1 cellular context compared by ENCODE assay signal in the genomic region with DNA sequence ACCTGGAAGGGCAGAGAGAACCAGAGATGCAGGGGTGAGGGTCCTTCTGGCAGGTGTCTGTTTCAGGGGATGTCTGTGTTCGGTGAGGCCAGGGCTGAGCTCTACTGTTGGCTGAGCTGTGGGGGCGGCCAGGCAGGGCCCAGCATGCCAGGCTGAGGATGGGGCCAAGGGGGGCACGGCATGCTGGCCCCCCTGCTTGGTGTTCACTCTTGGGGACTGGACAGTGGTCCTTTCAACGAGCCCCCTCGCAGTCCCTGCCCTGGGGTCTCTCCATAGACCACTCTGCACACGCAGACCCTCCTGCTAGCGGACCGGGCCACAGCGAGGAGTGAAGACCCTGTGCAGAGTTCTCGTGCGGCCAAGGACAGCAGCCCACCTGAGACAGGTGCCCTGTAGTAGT.
TF ChIP-seq lines count a peak whose summit lies in the region.

No MANE protein-coding gene starts in this region.

TF ChIP-seq in WTC11, 78 proteins besides CTCF, POLR2A, EP300 and RAD21 (continued from another document):
- TF ChIP-seq, protein P1, sequence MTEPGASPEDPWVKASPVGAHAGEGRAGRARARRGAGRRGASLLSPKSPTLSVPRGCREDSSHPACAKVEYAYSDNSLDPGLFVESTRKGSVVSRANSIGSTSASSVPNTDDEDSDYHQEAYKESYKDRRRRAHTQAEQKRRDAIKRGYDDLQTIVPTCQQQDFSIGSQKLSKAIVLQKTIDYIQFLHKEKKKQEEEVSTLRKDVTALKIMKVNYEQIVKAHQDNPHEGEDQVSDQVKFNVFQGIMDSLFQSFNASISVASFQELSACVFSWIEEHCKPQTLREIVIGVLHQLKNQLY (CRISPR knock-in tag; IDR thresholded peaks at IDR 0.05): no peak
- TF ChIP-seq, protein P2, sequence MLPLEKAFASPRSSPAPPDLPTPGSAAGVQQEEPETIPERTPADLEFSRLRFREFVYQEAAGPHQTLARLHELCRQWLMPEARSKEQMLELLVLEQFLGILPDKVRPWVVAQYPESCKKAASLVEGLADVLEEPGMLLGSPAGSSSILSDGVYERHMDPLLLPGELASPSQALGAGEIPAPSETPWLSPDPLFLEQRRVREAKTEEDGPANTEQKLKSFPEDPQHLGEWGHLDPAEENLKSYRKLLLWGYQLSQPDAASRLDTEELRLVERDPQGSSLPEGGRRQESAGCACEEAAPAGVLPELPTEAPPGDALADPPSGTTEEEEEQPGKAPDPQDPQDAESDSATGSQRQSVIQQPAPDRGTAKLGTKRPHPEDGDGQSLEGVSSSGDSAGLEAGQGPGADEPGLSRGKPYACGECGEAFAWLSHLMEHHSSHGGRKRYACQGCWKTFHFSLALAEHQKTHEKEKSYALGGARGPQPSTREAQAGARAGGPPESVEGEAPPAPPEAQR (CRISPR knock-in tag; IDR thresholded peaks at IDR 0.05): no peak
- TF ChIP-seq, protein P3, sequence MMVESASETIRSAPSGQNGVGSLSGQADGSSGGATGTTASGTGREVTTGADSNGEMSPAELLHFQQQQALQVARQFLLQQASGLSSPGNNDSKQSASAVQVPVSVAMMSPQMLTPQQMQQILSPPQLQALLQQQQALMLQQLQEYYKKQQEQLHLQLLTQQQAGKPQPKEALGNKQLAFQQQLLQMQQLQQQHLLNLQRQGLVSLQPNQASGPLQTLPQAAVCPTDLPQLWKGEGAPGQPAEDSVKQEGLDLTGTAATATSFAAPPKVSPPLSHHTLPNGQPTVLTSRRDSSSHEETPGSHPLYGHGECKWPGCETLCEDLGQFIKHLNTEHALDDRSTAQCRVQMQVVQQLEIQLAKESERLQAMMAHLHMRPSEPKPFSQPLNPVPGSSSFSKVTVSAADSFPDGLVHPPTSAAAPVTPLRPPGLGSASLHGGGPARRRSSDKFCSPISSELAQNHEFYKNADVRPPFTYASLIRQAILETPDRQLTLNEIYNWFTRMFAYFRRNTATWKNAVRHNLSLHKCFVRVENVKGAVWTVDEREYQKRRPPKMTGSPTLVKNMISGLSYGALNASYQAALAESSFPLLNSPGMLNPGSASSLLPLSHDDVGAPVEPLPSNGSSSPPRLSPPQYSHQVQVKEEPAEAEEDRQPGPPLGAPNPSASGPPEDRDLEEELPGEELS (CRISPR knock-in tag; IDR thresholded peaks at IDR 0.05): no peak
- TF ChIP-seq, protein P4, sequence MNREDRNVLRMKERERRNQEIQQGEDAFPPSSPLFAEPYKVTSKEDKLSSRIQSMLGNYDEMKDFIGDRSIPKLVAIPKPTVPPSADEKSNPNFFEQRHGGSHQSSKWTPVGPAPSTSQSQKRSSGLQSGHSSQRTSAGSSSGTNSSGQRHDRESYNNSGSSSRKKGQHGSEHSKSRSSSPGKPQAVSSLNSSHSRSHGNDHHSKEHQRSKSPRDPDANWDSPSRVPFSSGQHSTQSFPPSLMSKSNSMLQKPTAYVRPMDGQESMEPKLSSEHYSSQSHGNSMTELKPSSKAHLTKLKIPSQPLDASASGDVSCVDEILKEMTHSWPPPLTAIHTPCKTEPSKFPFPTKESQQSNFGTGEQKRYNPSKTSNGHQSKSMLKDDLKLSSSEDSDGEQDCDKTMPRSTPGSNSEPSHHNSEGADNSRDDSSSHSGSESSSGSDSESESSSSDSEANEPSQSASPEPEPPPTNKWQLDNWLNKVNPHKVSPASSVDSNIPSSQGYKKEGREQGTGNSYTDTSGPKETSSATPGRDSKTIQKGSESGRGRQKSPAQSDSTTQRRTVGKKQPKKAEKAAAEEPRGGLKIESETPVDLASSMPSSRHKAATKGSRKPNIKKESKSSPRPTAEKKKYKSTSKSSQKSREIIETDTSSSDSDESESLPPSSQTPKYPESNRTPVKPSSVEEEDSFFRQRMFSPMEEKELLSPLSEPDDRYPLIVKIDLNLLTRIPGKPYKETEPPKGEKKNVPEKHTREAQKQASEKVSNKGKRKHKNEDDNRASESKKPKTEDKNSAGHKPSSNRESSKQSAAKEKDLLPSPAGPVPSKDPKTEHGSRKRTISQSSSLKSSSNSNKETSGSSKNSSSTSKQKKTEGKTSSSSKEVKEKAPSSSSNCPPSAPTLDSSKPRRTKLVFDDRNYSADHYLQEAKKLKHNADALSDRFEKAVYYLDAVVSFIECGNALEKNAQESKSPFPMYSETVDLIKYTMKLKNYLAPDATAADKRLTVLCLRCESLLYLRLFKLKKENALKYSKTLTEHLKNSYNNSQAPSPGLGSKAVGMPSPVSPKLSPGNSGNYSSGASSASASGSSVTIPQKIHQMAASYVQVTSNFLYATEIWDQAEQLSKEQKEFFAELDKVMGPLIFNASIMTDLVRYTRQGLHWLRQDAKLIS (CRISPR knock-in tag; IDR thresholded peaks at IDR 0.05; ENCODE audit: borderline replicate concordance): no peak
- TF ChIP-seq NFYB (CRISPR knock-in tag; conservative IDR thresholded peaks at IDR 0.05; ENCODE audit: low read depth): no peak
- TF ChIP-seq, protein P5, sequence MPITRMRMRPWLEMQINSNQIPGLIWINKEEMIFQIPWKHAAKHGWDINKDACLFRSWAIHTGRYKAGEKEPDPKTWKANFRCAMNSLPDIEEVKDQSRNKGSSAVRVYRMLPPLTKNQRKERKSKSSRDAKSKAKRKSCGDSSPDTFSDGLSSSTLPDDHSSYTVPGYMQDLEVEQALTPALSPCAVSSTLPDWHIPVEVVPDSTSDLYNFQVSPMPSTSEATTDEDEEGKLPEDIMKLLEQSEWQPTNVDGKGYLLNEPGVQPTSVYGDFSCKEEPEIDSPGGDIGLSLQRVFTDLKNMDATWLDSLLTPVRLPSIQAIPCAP (CRISPR knock-in tag; IDR thresholded peaks at IDR 0.05): no peak
- no peak for TF ChIP-seq ZBTB21 (CRISPR knock-in tag; IDR thresholded peaks at IDR 0.05; ENCODE audit: borderline replicate concordance)
- no peak for TF ChIP-seq OVOL2 (CRISPR knock-in tag; IDR thresholded peaks at IDR 0.05; ENCODE audit: borderline replicate concordance)
- no peak for TF ChIP-seq FOXJ3 (CRISPR knock-in tag; IDR thresholded peaks at IDR 0.05; ENCODE audit: borderline replicate concordance)
- TF ChIP-seq RORB (CRISPR knock-in tag; IDR thresholded peaks at IDR 0.05): no peak
